ENCODE assay signal across 1 cellular context in the genomic region with DNA sequence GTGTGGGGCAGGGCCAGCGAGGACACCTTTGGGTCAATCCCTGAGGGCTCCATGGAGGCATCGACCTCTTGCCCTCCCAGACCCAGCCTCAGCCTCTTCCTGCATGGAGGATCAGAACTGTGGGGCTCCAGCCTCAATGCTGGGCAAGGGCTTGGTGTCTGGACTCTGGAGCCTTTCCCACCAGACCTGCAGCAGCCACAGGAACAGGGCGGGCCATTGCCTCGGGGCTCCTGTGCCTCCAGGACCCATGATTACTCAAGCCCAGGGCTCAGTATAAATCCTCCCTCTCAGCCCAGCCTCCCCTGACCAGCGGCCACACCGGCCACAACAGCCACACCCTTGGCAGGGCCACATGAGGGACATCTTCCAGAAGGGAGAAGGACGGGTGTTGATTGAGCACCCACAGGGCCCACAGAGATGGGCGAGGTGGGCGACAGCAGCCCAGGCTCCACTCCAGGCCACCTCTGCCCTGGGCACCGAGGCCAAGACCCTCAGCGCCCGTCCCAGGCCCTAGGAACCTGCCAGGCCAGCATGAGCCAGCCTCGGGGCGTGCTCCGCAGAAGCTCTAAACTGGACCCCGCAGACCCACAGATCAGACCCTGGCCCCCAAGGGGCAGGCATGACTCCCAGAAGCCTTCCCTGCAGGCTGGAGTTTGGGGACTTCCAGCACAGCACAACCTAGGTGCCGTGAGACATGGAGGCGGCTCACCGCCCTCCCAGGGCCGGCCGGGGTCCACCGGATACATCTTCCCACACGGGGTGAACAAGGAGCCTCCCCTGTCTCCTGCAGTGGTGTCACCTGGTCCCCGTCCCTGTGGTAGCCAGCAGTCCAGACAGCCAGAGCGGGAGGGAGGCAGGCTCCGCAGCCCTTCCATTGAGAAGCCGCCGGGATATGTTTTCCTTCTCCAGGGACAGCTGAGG.
TF ChIP-seq lines count a peak whose summit lies in the region.

No MANE protein-coding gene starts in this region.

TF ChIP-seq in GM23338, 12 proteins besides CTCF, POLR2A, EP300 and RAD21 (continued from another document):
- TF ChIP-seq ZNF462 (CRISPR knock-in tag; IDR thresholded peaks at IDR 0.05) (no peak), ETS1 (IDR thresholded peaks at IDR 0.05) (no peak), JUNB (IDR thresholded peaks at IDR 0.05; ENCODE audit: unreplicated experiment) (no peak), EZH2phosphoT487 (IDR thresholded peaks at IDR 0.05; ENCODE audit: unreplicated experiment) (no peak), ZNF331 (CRISPR knock-in tag; IDR thresholded peaks at IDR 0.05; ENCODE audit: low read depth) (no peak), POLR2AphosphoS5 (IDR thresholded peaks at IDR 0.05; ENCODE audit: low read depth) (no peak)
- TF ChIP-seq, protein P1, sequence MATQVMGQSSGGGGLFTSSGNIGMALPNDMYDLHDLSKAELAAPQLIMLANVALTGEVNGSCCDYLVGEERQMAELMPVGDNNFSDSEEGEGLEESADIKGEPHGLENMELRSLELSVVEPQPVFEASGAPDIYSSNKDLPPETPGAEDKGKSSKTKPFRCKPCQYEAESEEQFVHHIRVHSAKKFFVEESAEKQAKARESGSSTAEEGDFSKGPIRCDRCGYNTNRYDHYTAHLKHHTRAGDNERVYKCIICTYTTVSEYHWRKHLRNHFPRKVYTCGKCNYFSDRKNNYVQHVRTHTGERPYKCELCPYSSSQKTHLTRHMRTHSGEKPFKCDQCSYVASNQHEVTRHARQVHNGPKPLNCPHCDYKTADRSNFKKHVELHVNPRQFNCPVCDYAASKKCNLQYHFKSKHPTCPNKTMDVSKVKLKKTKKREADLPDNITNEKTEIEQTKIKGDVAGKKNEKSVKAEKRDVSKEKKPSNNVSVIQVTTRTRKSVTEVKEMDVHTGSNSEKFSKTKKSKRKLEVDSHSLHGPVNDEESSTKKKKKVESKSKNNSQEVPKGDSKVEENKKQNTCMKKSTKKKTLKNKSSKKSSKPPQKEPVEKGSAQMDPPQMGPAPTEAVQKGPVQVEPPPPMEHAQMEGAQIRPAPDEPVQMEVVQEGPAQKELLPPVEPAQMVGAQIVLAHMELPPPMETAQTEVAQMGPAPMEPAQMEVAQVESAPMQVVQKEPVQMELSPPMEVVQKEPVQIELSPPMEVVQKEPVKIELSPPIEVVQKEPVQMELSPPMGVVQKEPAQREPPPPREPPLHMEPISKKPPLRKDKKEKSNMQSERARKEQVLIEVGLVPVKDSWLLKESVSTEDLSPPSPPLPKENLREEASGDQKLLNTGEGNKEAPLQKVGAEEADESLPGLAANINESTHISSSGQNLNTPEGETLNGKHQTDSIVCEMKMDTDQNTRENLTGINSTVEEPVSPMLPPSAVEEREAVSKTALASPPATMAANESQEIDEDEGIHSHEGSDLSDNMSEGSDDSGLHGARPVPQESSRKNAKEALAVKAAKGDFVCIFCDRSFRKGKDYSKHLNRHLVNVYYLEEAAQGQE (IDR thresholded peaks at IDR 0.05; ENCODE audit: unreplicated experiment): no peak
